Comparison of ENCODE assay signal across 8 cellular contexts in the genomic region with DNA sequence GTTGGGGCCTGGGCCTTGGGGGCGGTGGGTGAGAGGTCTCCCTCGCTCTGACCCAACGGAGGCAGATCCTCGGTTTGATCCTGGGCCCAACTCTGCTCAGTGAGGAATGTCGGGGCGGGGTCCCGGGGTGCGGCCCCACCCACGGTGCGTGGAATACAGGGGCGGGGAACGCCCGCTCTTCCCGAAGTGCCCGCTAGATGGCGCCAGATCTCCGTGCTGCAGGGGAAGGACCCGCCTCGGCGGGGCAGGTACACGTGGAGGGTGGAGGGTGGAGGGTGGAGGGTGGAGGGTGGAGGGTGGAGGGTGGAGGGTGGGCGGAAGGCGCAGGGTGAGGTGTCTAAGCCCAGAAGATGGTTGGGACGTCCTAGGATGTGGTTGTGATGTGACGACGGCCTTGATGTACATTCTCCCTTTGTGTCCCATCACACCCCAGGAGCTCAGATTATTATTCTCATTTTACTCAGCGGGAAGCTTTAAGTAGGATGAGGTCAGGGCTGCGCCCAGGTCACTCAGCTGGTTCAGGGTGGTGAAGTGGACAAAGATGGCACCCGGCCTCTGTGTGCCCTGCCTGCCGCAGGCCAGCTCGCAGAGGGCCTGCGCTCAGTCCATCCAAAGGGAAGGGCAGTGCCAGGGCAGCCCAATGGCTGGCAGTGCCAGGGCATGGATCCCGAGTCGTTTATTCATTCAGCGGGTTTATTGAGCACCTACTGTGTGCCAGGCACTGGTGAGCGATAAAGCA. TPM values are rescaled to one million over a fixed set of nuclear protein-coding genes. Genes with fewer than 3 reads are reported as not detected.
A peak's percentile ranks its signal among the peaks of the same experiment; 100 is the strongest.
DNase-seq lines count a peak whose midpoint lies in the region; ATAC-seq and TF ChIP-seq lines count a peak whose summit lies in the region.

No MANE protein-coding gene starts in this region.

- H4K20me1 ChIP-seq in OCI-LY1 (ENCODE audit: insufficient read depth, low read length) = no peaks in the 10 kb centered on the region

- intact Hi-C loops in CD14-positive monocyte (cut with micrococcal nuclease) (loop anchor here (1.0 to 10.0 kb wide), 4 partner anchors 63 to 196 kb away; no protein-coding TSS in a partner anchor), esophagus muscularis mucosa (cut with DNase I) (loop anchor here (2.0 to 5.0 kb wide), 3 partner anchors 64 to 198 kb away; no protein-coding TSS in a partner anchor)

- peak overlapping the region; percentile 16; the same call in 1 of the 2 replicates for H3K9ac ChIP-seq in OCI-LY1 (ENCODE audit: low read length)

- H3K9me3 ChIP-seq in OCI-LY1 (ENCODE audit: low read length) (no peaks in the 10 kb centered on the region), esophagus muscularis mucosa (no peaks in the 10 kb centered on the region)

- H3K27ac Mint-ChIP-seq in CD14-positive monocyte (peak overlapping the region in 4 of 7 donors; percentile 4 to 82 (median 24)), neural crest cell (ENCODE audit: unreplicated experiment) (no peak overlapping the region)
- H3K27ac Mint-ChIP-seq in stimulated activated naive CD8-positive, alpha-beta T cell treated with anti-CD3 and anti-CD28 coated beads, Interleukin-15, amount 100 ng/mL, for 72 hours = peak overlapping the region; percentile 54 to 60

- H3K4me1 ChIP-seq in OCI-LY1 (ENCODE audit: insufficient read depth, low read length, severe bottlenecking) = peaks cover 48% of the 10 kb centered on the region
- peaks cover 9 to 21% (median 17%) of the 10 kb centered on the region in 4 donors for H3K4me1 ChIP-seq in esophagus muscularis mucosa

- no peaks in the 10 kb centered on the region for H3F3A ChIP-seq in OCI-LY1 (ENCODE audit: insufficient read depth, low read length)

- DNase-seq in CD14-positive monocyte (ENCODE audit: low spot score) (peak; percentile 69), esophagus muscularis mucosa (ENCODE audit: extremely low spot score) (peak; percentile 94), neural crest cell (ENCODE audit: low read depth, low spot score) (peak; percentile 94)
- peak; percentile 92 for DNase-seq in activated T-cell treated with anti-CD3 and anti-CD28 coated beads, Interleukin-2, amount 50 U/mL, for 1 hour
- DNase-seq in stimulated activated naive CD8-positive, alpha-beta T cell treated with anti-CD3 and anti-CD28 coated beads, Interleukin-15, amount 100 ng/mL, for 72 hours = peak; percentile 85 to 86

- no peaks in the 10 kb centered on the region for H3K9me2 ChIP-seq in OCI-LY1 (ENCODE audit: low read depth, low read length)

- no peaks in the 10 kb centered on the region for H3K79me2 ChIP-seq in OCI-LY1 (ENCODE audit: insufficient read depth, low read length)

- no peak for TF ChIP-seq EP300 in esophagus muscularis mucosa (IDR thresholded peaks at IDR 0.05)

- H3K4me3 ChIP-seq in OCI-LY1 (ENCODE audit: low read depth, low read length, poor library complexity, severe bottlenecking) (peak overlapping the region; percentile 35), esophagus muscularis mucosa (peak overlapping the region; percentile 26 to 44 (median 35))

- peak overlapping the region in 1 of 2 donors; percentile 60 for H3K4me3 Mint-ChIP-seq in CD14-positive monocyte
- no peak overlapping the region for H3K4me3 Mint-ChIP-seq in neural crest cell
- peak overlapping the region; percentile 65 to 66 for H3K4me3 Mint-ChIP-seq in stimulated activated naive CD8-positive, alpha-beta T cell treated with anti-CD3 and anti-CD28 coated beads, Interleukin-15, amount 100 ng/mL, for 72 hours

- H3K4me2 ChIP-seq in OCI-LY1 (ENCODE audit: low read length) = peak overlapping the region; percentile 53

- H3K4me1 Mint-ChIP-seq in CD14-positive monocyte = peaks cover 32% of the 10 kb centered on the region
- H3K4me1 Mint-ChIP-seq in neural crest cell = peaks cover 7% of the 10 kb centered on the region
- H3K4me1 Mint-ChIP-seq in stimulated activated naive CD8-positive, alpha-beta T cell treated with anti-CD3 and anti-CD28 coated beads, Interleukin-15, amount 100 ng/mL, for 72 hours = peaks cover 45% of the 10 kb centered on the region

- ATAC-seq in GM19324 (IDR thresholded peaks at IDR 0.05; ENCODE audit: low FRiP score, unreplicated experiment) = peak; percentile 77
- ATAC-seq in HG03457 (IDR thresholded peaks at IDR 0.05; ENCODE audit: unreplicated experiment) = peak; percentile 65
- ATAC-seq in stimulated activated naive CD8-positive, alpha-beta T cell treated with anti-CD3 and anti-CD28 coated beads, Interleukin-15, amount 100 ng/mL, for 72 hours = peak; percentile 89

- H3K9me3 Mint-ChIP-seq in CD14-positive monocyte (no peaks in the 10 kb centered on the region), neural crest cell (no peaks in the 10 kb centered on the region)
- H3K9me3 Mint-ChIP-seq in stimulated activated naive CD8-positive, alpha-beta T cell treated with anti-CD3 and anti-CD28 coated beads, Interleukin-15, amount 100 ng/mL, for 72 hours = no peaks in the 10 kb centered on the region

- H3K27me3 Mint-ChIP-seq in CD14-positive monocyte (ENCODE audit: low read depth in 3 of 3) (peaks cover 2 to 7% (median 5%) of the 10 kb centered on the region in 3 donors), neural crest cell (ENCODE audit: low read depth) (no peaks in the 10 kb centered on the region)
- no peaks in the 10 kb centered on the region for H3K27me3 Mint-ChIP-seq in stimulated activated naive CD8-positive, alpha-beta T cell treated with anti-CD3 and anti-CD28 coated beads, Interleukin-15, amount 100 ng/mL, for 72 hours

- no peaks in the 10 kb centered on the region for H3K27me3 ChIP-seq in OCI-LY1 (ENCODE audit: insufficient read depth, low read length)
- no peaks in the 10 kb centered on the region for H3K27me3 ChIP-seq in esophagus muscularis mucosa

- TF ChIP-seq CTCF in CD14-positive monocyte (IDR thresholded peaks at IDR 0.05) (peak; percentile 80), OCI-LY1 (IDR thresholded peaks at IDR 0.05; ENCODE audit: low read length) (peak; percentile 69), esophagus muscularis mucosa (IDR thresholded peaks at IDR 0.05) (peak; percentile 77 to 93 (median 88)), neural crest cell (conservative IDR thresholded peaks at IDR 0.05) (peak; percentile 89)

- H3K36me3 ChIP-seq in OCI-LY1 (ENCODE audit: insufficient read depth, low read length) (no peaks in the 10 kb centered on the region), esophagus muscularis mucosa (no peaks in the 10 kb centered on the region)

- H3K27ac ChIP-seq in OCI-LY1 (ENCODE audit: low read depth, low read length, poor library complexity, severe bottlenecking) = peak overlapping the region; percentile 57
- peak overlapping the region in 1 of 4 donors; percentile 10 for H3K27ac ChIP-seq in esophagus muscularis mucosa (replicated peaks in 1 of 4)

- 26% methylated on average over 24 of the region's 36 CpGs for WGBS in esophagus muscularis mucosa

- no peaks in the 10 kb centered on the region for H3K36me3 Mint-ChIP-seq in CD14-positive monocyte
- H3K36me3 Mint-ChIP-seq in neural crest cell (ENCODE audit: low read depth) = no peaks in the 10 kb centered on the region

- no peak for TF ChIP-seq POLR2A in esophagus muscularis mucosa (IDR thresholded peaks at IDR 0.05; ENCODE audit: low read depth)

- peak overlapping the region; percentile 30; the same call in 1 of the 2 replicates for H2AFZ ChIP-seq in OCI-LY1 (ENCODE audit: low read length)

RNA-seq across cellular contexts. Expression of gene RPS14, which starts 9.4 kb away (rescaled TPM):
- 1,000 to 10,000 TPM; 2,768 to 3,499 TPM for polyA plus RNA-seq in CD14-positive monocyte
- 1,000 to 10,000 TPM; 1,492 to 3,727 (median 2,626) TPM for total RNA-seq in esophagus muscularis mucosa
- total RNA-seq in neural crest cell = 2,170 and 2,213 TPM in 2 replicates

RNA-seq across cellular contexts. Expression of gene CD74, which starts 46.3 kb away (rescaled TPM):
- polyA plus RNA-seq in CD14-positive monocyte = 1,000 to 10,000 TPM; 3,498 to 4,939 TPM
- total RNA-seq in esophagus muscularis mucosa (100 to 1,000 TPM; 270 to 595 (median 555) TPM), neural crest cell (6.3 and 7.3 TPM in 2 replicates)

RNA-seq across cellular contexts. Expression of gene NDST1, which starts 48.9 kb away (rescaled TPM):
- polyA plus RNA-seq in CD14-positive monocyte = 1 to 10 TPM; 7.0 to 7.5 TPM
- total RNA-seq in esophagus muscularis mucosa (100 to 1,000 TPM in 1 of 4 donors, 10 to 100 TPM in 3; 48.2 to 113 (median 74.5) TPM), neural crest cell (108 and 112 TPM in 2 replicates)

Comparison
In these comparisons a context has a peak if more than half of its experiments do, and no peak if none do; other contexts are left out.
1. RNA of gene CD74, which starts 46.3 kb away (total RNA-seq): 270 to 595 TPM in esophagus muscularis mucosa; 6.3 to 7.3 TPM in neural crest cell; every median in the first group is over 10 times any median in the second.
2. Peak in every context shown above with its lines, with median percentiles within 50 percentile points of each other: DNase-seq, CTCF ChIP-seq and ATAC-seq.